ENCODE assay signal across 20 cellular contexts in the genomic region with DNA sequence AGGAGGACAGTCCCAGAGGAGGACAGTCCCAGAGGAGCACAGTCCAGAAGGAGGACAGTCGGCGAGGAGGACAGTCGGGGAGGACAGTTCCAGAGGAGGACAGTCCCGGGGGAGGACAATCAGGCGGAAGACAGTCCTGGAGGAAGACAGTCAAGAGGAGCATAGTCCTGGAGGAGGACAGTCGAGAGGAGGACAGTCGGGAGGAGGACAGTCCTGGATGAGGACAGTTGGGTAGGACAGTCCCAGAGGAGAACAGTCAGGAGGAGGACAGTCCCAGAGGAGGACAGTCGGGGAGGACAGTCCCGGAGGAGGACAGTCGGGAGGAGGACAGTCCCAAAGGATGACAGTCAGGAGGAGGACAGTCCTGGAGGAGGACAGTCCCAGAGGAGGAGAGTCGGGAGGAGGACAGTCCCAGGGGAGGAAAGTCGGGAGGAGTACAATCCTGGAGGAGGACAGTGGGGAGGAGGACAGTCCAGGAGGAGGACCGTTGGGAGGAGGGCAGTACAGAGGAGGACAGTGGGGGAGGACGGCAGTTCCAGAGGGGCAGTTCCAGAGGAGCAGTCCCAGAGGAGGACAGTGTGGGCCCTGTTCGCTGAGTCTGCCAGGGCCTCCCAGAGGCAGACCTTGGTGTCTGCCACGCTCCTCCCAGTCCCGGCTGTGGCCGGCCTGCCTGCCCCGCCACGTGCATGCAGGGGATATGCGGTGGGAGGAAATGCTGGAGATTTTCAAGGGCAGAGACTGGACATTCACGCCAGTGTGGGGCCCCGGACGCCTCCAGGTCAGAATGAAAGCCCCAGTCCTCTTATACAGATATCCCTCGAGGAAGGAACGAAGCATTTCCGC.
"Had no signal": no experiment of that assay in that cellular context is flagged by ENCODE, and none has a peak within 500 bp of the region (broad histone marks: within the 10 kb centered on the region; RNA-seq: fewer than 3 reads in every experiment).

No MANE protein-coding gene starts in this region.

- H3K36me3 Mint-ChIP-seq: activated naive CD8-positive, alpha-beta T cell treated with anti-CD3 and anti-CD28 coated beads for 36 hours; naive B cell; WTC11 had no signal

- H3K27me3 ChIP-seq: thyroid gland had no signal

- H3K9me3 ChIP-seq: breast epithelium, heart right ventricle, thyroid gland had no signal

- H3K27ac Mint-ChIP-seq: activated CD8-positive, alpha-beta T cell treated with anti-CD3 and anti-CD28 coated beads for 36 hours; activated naive CD8-positive, alpha-beta T cell treated with anti-CD3 and anti-CD28 coated beads for 36 hours; endodermal cell; naive B cell; WTC11 had no signal

- H3K4me3 Mint-ChIP-seq: activated CD8-positive, alpha-beta T cell treated with anti-CD3 and anti-CD28 coated beads for 36 hours; activated naive CD8-positive, alpha-beta T cell treated with anti-CD3 and anti-CD28 coated beads for 36 hours; activated T-cell treated with anti-CD3 and anti-CD28 coated beads, Interleukin-2, amount 50 U/mL, for 4 hours; endodermal cell; naive B cell; WTC11 had no signal

- DNase-seq: activated CD4-positive, alpha-beta T cell treated with anti-CD3 and anti-CD28 coated beads for 4 hours; activated CD8-positive, alpha-beta T cell treated with anti-CD3 and anti-CD28 coated beads for 36 hours; activated gamma-delta T cell; activated naive CD8-positive, alpha-beta T cell treated with anti-CD3 and anti-CD28 coated beads for 36 hours; activated T-cell treated with anti-CD3 and anti-CD28 coated beads, Interleukin-2, amount 50 U/mL, for 4 hours; endodermal cell; heart right ventricle; left colon; mammary epithelial cell; naive B cell; retina; stimulated activated CD4-positive, alpha-beta T cell treated with anti-CD3 and anti-CD28 coated beads, Interleukin-4, amount 100 ng/mL, for 4 hours; stimulated activated CD8-positive, alpha-beta memory T cell treated with anti-CD3 and anti-CD28 coated beads, Interleukin-4, amount 100 ng/mL, for 48 hours; thyroid gland had no signal

- H3K36me3 ChIP-seq: breast epithelium, heart right ventricle, thyroid gland had no signal

- H3K27ac ChIP-seq: breast epithelium, heart right ventricle, skin epidermis, thyroid gland had no signal

- H3K4me1 Mint-ChIP-seq: activated naive CD8-positive, alpha-beta T cell treated with anti-CD3 and anti-CD28 coated beads for 36 hours; endodermal cell; naive B cell; WTC11 had no signal

- H3K27me3 Mint-ChIP-seq: activated CD8-positive, alpha-beta T cell treated with anti-CD3 and anti-CD28 coated beads for 36 hours; activated naive CD8-positive, alpha-beta T cell treated with anti-CD3 and anti-CD28 coated beads for 36 hours; naive B cell had no signal

- H3K4me3 ChIP-seq: breast epithelium, heart right ventricle, skin epidermis, thyroid gland had no signal

- FAIRE-seq: frontal cortex, TTC549, urothelium cell line had no signal

- H3K9me3 Mint-ChIP-seq: activated CD8-positive, alpha-beta T cell treated with anti-CD3 and anti-CD28 coated beads for 36 hours; activated naive CD8-positive, alpha-beta T cell treated with anti-CD3 and anti-CD28 coated beads for 36 hours; activated T-cell treated with anti-CD3 and anti-CD28 coated beads, Interleukin-2, amount 50 U/mL, for 4 hours; endodermal cell; WTC11 had no signal

- ATAC-seq: activated CD8-positive, alpha-beta T cell treated with anti-CD3 and anti-CD28 coated beads for 36 hours; activated T-cell treated with anti-CD3 and anti-CD28 coated beads, Interleukin-2, amount 50 U/mL, for 4 hours; left colon; WTC11 had no signal

- H3K4me1 ChIP-seq: breast epithelium had no signal
